In genomic region chr9:133631111-133631510, GRCh38 we compare ENCODE assay signal across 11 cellular contexts. TPM values are rescaled to one million over a fixed set of nuclear protein-coding genes. Genes with fewer than 3 reads are reported as not detected.
"Had no signal": no experiment of that assay in that cellular context is flagged by ENCODE, and none has a peak within 500 bp of the region (broad histone marks: within the 10 kb centered on the region; RNA-seq: fewer than 3 reads in every experiment).

No MANE protein-coding gene starts in this region.

- H3K27ac ChIP-seq: GM23248, HL-60 had no signal

- ATAC-seq: HCT116, HepG2 had no signal

- H3K36me3 ChIP-seq: HAP-1 had no signal

- H3K4me3 ChIP-seq: GM23248, HAP-1 had no signal

- H3K9me3 ChIP-seq: HAP-1 had no signal

- DNase-seq: GM23248, GOT3, H7, HFFc6 had no signal

- H3K4me1 ChIP-seq: HAP-1 had no signal

RNA-seq across cellular contexts. Expression of gene DBH, which starts 5.1 kb away (rescaled TPM):
- total RNA-seq: GM23248, H4, HepG2, HFFc6, HT1080 had no signal
- polyA plus RNA-seq: GM23248, HepG2, IgD-negative memory B cell had no signal

RNA-seq across cellular contexts. Expression of gene FAM163B, which starts 21.9 kb away (rescaled TPM):
- total RNA-seq: GM23248, H4, HepG2, HFFc6, HT1080 had no signal
- polyA plus RNA-seq: GM23248, HepG2, IgD-negative memory B cell had no signal
